Comparison of ENCODE assay signal across 17 cellular contexts in genomic region chr14:49849213-49849847, GRCh38. TPM values are rescaled to one million over a fixed set of nuclear protein-coding genes. Genes with fewer than 3 reads are reported as not detected.
DNase-seq lines count a peak whose midpoint lies in the region; ATAC-seq and TF ChIP-seq lines count a peak whose summit lies in the region.
"Had no signal": no experiment of that assay in that cellular context is flagged by ENCODE, and none has a peak within 500 bp of the region (broad histone marks: within the 10 kb centered on the region; RNA-seq: fewer than 3 reads in every experiment).

No MANE protein-coding gene starts in this region.

- H3K4me1 ChIP-seq in gastrocnemius medialis, result peaks cover 34% of the 10 kb centered on the region in 2 donors

- ATAC-seq in activated CD8-positive, alpha-beta T cell treated with anti-CD3 and anti-CD28 coated beads for 36 hours, result no peak
- no peak for ATAC-seq in activated CD8-positive, alpha-beta T cell treated with anti-CD3 and anti-CD28 coated beads, Interleukin-2, amount 10 ng/mL, durations not matched to agents 7 days and 5 days
- ATAC-seq in gastrocnemius medialis (no peak), GM21447 (IDR thresholded peaks at IDR 0.05; ENCODE audit: unreplicated experiment) (no peak)
- ATAC-seq: GM23338; stimulated activated naive CD8-positive, alpha-beta T cell treated with anti-CD3 and anti-CD28 coated beads, Interleukin-15, Interleukin-2, amounts not matched to agents 100 U/mL and 50 U/mL, for 24 hours; upper lobe of right lung had no signal

- no peaks in the 10 kb centered on the region for H3K27me3 Mint-ChIP-seq in activated CD8-positive, alpha-beta T cell treated with anti-CD3 and anti-CD28 coated beads for 36 hours
- H3K27me3 Mint-ChIP-seq in activated CD8-positive, alpha-beta T cell treated with anti-CD3 and anti-CD28 coated beads, Interleukin-2, amount 10 ng/mL, durations not matched to agents 7 days and 5 days (ENCODE audit: low read depth), result no peaks in the 10 kb centered on the region
- H3K27me3 Mint-ChIP-seq in brain, result peaks cover 6% of the 10 kb centered on the region

- peaks cover 30% of the 10 kb centered on the region for H3K4me1 Mint-ChIP-seq in activated CD8-positive, alpha-beta T cell treated with anti-CD3 and anti-CD28 coated beads for 36 hours (ENCODE audit: low read depth)
- peaks cover 39% of the 10 kb centered on the region for H3K4me1 Mint-ChIP-seq in activated CD8-positive, alpha-beta T cell treated with anti-CD3 and anti-CD28 coated beads, Interleukin-2, amount 10 ng/mL, durations not matched to agents 7 days and 5 days (ENCODE audit: low read depth)
- H3K4me1 Mint-ChIP-seq in brain, result peaks cover 41% of the 10 kb centered on the region

- no peaks in the 10 kb centered on the region for H3K27me3 ChIP-seq in gastrocnemius medialis
- H3K27me3 ChIP-seq: upper lobe of right lung had no signal

- intact Hi-C loops in activated CD8-positive, alpha-beta T cell treated with anti-CD3 and anti-CD28 coated beads for 36 hours (cut with micrococcal nuclease), result no loop called here
- intact Hi-C loops in gastrocnemius medialis (cut with DNase I; ENCODE audit: low total_unique reads), result no loop called here

- no peak for TF ChIP-seq POLR2A in gastrocnemius medialis (IDR thresholded peaks at IDR 0.05)

- no peaks in the 10 kb centered on the region for H3K9me3 ChIP-seq in gastrocnemius medialis
- H3K9me3 ChIP-seq: upper lobe of right lung had no signal

- DNase-seq in activated CD8-positive, alpha-beta T cell treated with anti-CD3 and anti-CD28 coated beads for 36 hours, result no peak
- DNase-seq in activated CD8-positive, alpha-beta T cell treated with anti-CD3 and anti-CD28 coated beads, Interleukin-2, amount 10 ng/mL, durations not matched to agents 7 days and 5 days, result no peak
- DNase-seq in MV-4-11 (lab: John Stamatoyannopoulos, UW) (peak; percentile 53), gastrocnemius medialis (no peak), DMS 273 treated with DMSO at 0.1 percent for 48 hours (lab: John Stamatoyannopoulos, UW) (no peak), RWPE1 (ENCODE audit: low spot score) (no peak)
- DNase-seq: activated CD4-positive, CD25-positive, alpha-beta regulatory T cell; cerebellar nuclear complex; NCI-H1092 treated with DMSO at 0.1 percent for 48 hours; NCI-H446; occipital lobe; stimulated activated naive CD8-positive, alpha-beta T cell treated with anti-CD3 and anti-CD28 coated beads, Interleukin-15, Interleukin-2, amounts not matched to agents 100 U/mL and 50 U/mL, for 24 hours; upper lobe of right lung had no signal

- H3K27ac Mint-ChIP-seq in activated CD8-positive, alpha-beta T cell treated with anti-CD3 and anti-CD28 coated beads for 36 hours, result peak overlapping the region; percentile 11
- H3K27ac Mint-ChIP-seq in activated CD8-positive, alpha-beta T cell treated with anti-CD3 and anti-CD28 coated beads, Interleukin-2, amount 10 ng/mL, durations not matched to agents 7 days and 5 days, result no peak overlapping the region
- peak overlapping the region in 1 of 5 experiments; percentile 47 for H3K27ac Mint-ChIP-seq in brain
- H3K27ac Mint-ChIP-seq: GM23338 had no signal

- H3K4me3 ChIP-seq in gastrocnemius medialis, result no peak overlapping the region
- H3K4me3 ChIP-seq: GM23338, smooth muscle cell, upper lobe of right lung had no signal

- peaks cover 0 to 38% of the 10 kb centered on the region in 2 donors for H3K36me3 ChIP-seq in gastrocnemius medialis

- in situ Hi-C loops in gastrocnemius medialis (cut with MboI; ENCODE audit: low sequenced_read_pairs in 4 of 4), result loop anchor here in 2 of 4 donors (25.0 kb wide), 1 partner anchor 212 kb away; the partner anchor contains the start of gene DNAAF2 (in 2 of the 2)

- H3K4me3 Mint-ChIP-seq in activated CD8-positive, alpha-beta T cell treated with anti-CD3 and anti-CD28 coated beads for 36 hours, result no peak overlapping the region
- H3K4me3 Mint-ChIP-seq in activated CD8-positive, alpha-beta T cell treated with anti-CD3 and anti-CD28 coated beads, Interleukin-2, amount 10 ng/mL, durations not matched to agents 7 days and 5 days, result no peak overlapping the region
- H3K4me3 Mint-ChIP-seq in brain, result peak overlapping the region in 3 of 5 experiments; percentile 16 to 69 (median 33)
- H3K4me3 Mint-ChIP-seq: GM23338 had no signal

- CTCF ChIA-PET in activated CD8-positive, alpha-beta T cell treated with anti-CD3 and anti-CD28 coated beads for 36 hours (lab: Charles Lee), result interaction anchor here (1.1 to 2.0 kb wide), 3 partner anchors 12 to 215 kb away, joined by 3 to 16 read pairs (median 4); no protein-coding TSS in a partner anchor
- CTCF ChIA-PET in activated CD8-positive, alpha-beta T cell treated with anti-CD3 and anti-CD28 coated beads, Interleukin-2, amount 10 ng/mL, durations not matched to agents 7 days and 5 days (lab: Charles Lee), result interaction anchor here (0.7 to 2.7 kb wide), 4 partner anchors 13 to 929 kb away, joined by 3 to 9 read pairs (median 4); no protein-coding TSS in a partner anchor
- CTCF ChIA-PET in RWPE1 (lab: Yijun Ruan, JAX), result interaction anchor here (1.0 to 1.1 kb wide), 3 partner anchors 12 to 228 kb away, joined by 3 to 4 read pairs (median 3); no protein-coding TSS in a partner anchor

- peaks cover 32% of the 10 kb centered on the region for H3K36me3 Mint-ChIP-seq in activated CD8-positive, alpha-beta T cell treated with anti-CD3 and anti-CD28 coated beads for 36 hours (ENCODE audit: low read depth)
- peaks cover 47% of the 10 kb centered on the region for H3K36me3 Mint-ChIP-seq in activated CD8-positive, alpha-beta T cell treated with anti-CD3 and anti-CD28 coated beads, Interleukin-2, amount 10 ng/mL, durations not matched to agents 7 days and 5 days (ENCODE audit: low read depth)
- H3K36me3 Mint-ChIP-seq in brain, result peaks cover 58% of the 10 kb centered on the region

- no peaks in the 10 kb centered on the region for H3K9me3 Mint-ChIP-seq in activated CD8-positive, alpha-beta T cell treated with anti-CD3 and anti-CD28 coated beads for 36 hours
- H3K9me3 Mint-ChIP-seq in activated CD8-positive, alpha-beta T cell treated with anti-CD3 and anti-CD28 coated beads, Interleukin-2, amount 10 ng/mL, durations not matched to agents 7 days and 5 days (ENCODE audit: insufficient read depth), result no peaks in the 10 kb centered on the region
- H3K9me3 Mint-ChIP-seq in brain, result peaks cover 0 to 3% (median 0%) of the 10 kb centered on the region in 5 experiments
- H3K9me3 Mint-ChIP-seq: GM23338 had no signal

- POLR2A ChIA-PET in activated CD8-positive, alpha-beta T cell treated with anti-CD3 and anti-CD28 coated beads for 36 hours (lab: Charles Lee), result interaction anchor here (1.3 to 6.8 kb wide), 2 partner anchors 14 to 215 kb away, joined by 5 to 65 read pairs; no protein-coding TSS in a partner anchor
- POLR2A ChIA-PET in activated CD8-positive, alpha-beta T cell treated with anti-CD3 and anti-CD28 coated beads, Interleukin-2, amount 10 ng/mL, durations not matched to agents 7 days and 5 days (lab: Charles Lee), result interaction anchor here (0.6 kb wide), 1 partner anchor 27 kb away, joined by 5 read pairs; no protein-coding TSS in a partner anchor
- POLR2A ChIA-PET in RWPE1 (lab: Yijun Ruan, JAX; ENCODE audit: low non-redundant PET), result no interaction called here

- H3K27ac ChIP-seq in gastrocnemius medialis (peak overlapping the region; percentile 92 to 98 (median 96)), RWPE1 (no peak overlapping the region)
- H3K27ac ChIP-seq: upper lobe of right lung had no signal

- TF ChIP-seq CTCF in activated CD8-positive, alpha-beta T cell treated with anti-CD3 and anti-CD28 coated beads for 36 hours (IDR thresholded peaks at IDR 0.05), result no peak
- TF ChIP-seq CTCF in brain (conservative IDR thresholded peaks at IDR 0.05) (no peak), gastrocnemius medialis (IDR thresholded peaks at IDR 0.05 in 4 of 5, conservative IDR thresholded peaks at IDR 0.05 in 1 of 5) (no peak), RWPE1 (conservative IDR thresholded peaks at IDR 0.05; ENCODE audit: low read depth) (no peak)

RNA-seq across cellular contexts. Expression of gene NEMF, which starts 3.3 kb away (rescaled TPM):
- total RNA-seq in activated CD8-positive, alpha-beta T cell treated with anti-CD3 and anti-CD28 coated beads for 36 hours, result 10 to 100 TPM; 62.3 to 63.8 TPM
- total RNA-seq in activated CD8-positive, alpha-beta T cell treated with anti-CD3 and anti-CD28 coated beads, Interleukin-2, amount 10 ng/mL, durations not matched to agents 7 days and 5 days, result 10 to 100 TPM; 75.6 to 78.9 TPM
- polyA plus RNA-seq in brain (ENCODE audit: insufficient read depth, low read depth, low replicate concordance), result 12.6 TPM
- 10 to 100 TPM; 56.5 to 71.1 (median 65.2) TPM for total RNA-seq in gastrocnemius medialis

RNA-seq across cellular contexts. Expression of gene ARF6, which starts 43.6 kb away (rescaled TPM):
- 100 to 1,000 TPM; 170 TPM for total RNA-seq in activated CD8-positive, alpha-beta T cell treated with anti-CD3 and anti-CD28 coated beads for 36 hours
- total RNA-seq in activated CD8-positive, alpha-beta T cell treated with anti-CD3 and anti-CD28 coated beads, Interleukin-2, amount 10 ng/mL, durations not matched to agents 7 days and 5 days, result 100 to 1,000 TPM; 183 to 193 TPM
- polyA plus RNA-seq in brain (ENCODE audit: insufficient read depth, low read depth, low replicate concordance), result 23.7 TPM
- 10 to 100 TPM; 20.7 to 40.0 (median 30.8) TPM for total RNA-seq in gastrocnemius medialis

Comparison
In these comparisons a context has a peak if more than half of its experiments do, and no peak if none do; other contexts are left out.
1. H3K4me3 Mint-ChIP-seq: peak in brain (3 of 5); none in activated CD8-positive, alpha-beta T cell treated with anti-CD3 and anti-CD28 coated beads for 36 hours (single experiment) and activated CD8-positive, alpha-beta T cell treated with anti-CD3 and anti-CD28 coated beads, Interleukin-2, amount 10 ng/mL, durations not matched to agents 7 days and 5 days (single experiment).
2. RNA of gene ARF6, which starts 43.6 kb away (total RNA-seq): 183 to 193 TPM in activated CD8-positive, alpha-beta T cell treated with anti-CD3 and anti-CD28 coated beads, Interleukin-2, amount 10 ng/mL, durations not matched to agents 7 days and 5 days and 170 TPM in activated CD8-positive, alpha-beta T cell treated with anti-CD3 and anti-CD28 coated beads for 36 hours; 20.7 to 40.0 TPM in gastrocnemius medialis; every median in the first group is over 4 times any median in the second.